8 cellular contexts compared by ENCODE assay signal in the genomic region with DNA sequence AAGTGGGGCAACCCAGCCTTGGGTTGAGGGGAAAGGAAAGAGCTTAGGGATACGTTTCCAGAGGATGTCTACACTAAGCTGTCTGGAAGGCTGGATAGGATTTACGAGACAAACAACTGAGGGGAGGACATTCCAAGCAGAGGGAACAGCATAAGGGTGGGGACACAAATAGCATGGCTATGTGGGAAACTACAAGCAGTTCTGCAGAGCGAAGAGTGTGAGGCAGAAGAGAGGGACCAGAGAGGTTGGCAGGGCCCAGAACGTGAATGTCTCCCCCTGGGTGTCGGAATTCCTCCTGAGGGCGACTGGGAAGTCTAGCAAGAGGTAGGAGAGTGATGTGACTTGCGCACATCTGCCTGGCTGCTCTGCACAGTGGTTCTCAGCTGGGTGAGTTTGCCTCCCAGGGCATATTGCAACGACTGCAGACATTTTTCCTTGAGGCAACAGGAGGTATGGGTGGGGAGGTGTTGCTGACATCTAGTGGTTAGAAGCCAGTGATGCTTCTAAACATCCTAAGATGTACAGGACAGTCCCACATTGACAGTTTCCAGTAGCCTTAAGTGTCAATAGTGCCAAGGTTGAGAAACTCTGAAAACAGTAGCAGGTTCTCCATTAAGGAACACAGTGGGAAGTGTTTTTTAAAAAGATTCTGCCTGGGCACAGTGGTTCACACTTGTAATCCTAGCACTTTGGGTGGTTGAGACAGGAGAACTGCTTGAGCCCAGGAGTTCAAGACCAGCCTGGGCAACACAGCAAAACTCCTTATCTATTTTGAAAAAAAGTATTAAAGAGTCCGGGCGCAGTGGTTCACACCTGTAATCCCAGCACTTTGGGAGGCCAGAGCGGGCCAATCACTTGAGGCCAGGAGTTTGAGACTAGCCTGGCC. TPM values are rescaled to one million over a fixed set of nuclear protein-coding genes. Genes with fewer than 3 reads are reported as not detected.
A peak's percentile ranks its signal among the peaks of the same experiment; 100 is the strongest.
DNase-seq lines count a peak whose midpoint lies in the region; ATAC-seq, FAIRE-seq and TF ChIP-seq lines count a peak whose summit lies in the region.

No MANE protein-coding gene starts in this region.

- H3K36me3 ChIP-seq in OCI-LY1 (ENCODE audit: insufficient read depth, low read length) (peaks cover 11% of the 10 kb centered on the region), gastrocnemius medialis (peaks cover 0 to 10% of the 10 kb centered on the region in 2 donors)

- no peaks in the 10 kb centered on the region for H3F3A ChIP-seq in OCI-LY1 (ENCODE audit: insufficient read depth, low read length)

- no peak overlapping the region; the same call in 1 of the 2 replicates for H3K4me2 ChIP-seq in OCI-LY1 (ENCODE audit: low read length)

- intact Hi-C loops in activated naive CD4-positive, alpha-beta T cell treated with anti-CD3 and anti-CD28 coated beads for 36 hours (cut with micrococcal nuclease): loop anchor here (1.0 kb wide), 4 partner anchors 9 to 364 kb away; a partner anchor contains a TSS
- intact Hi-C loops in cardiac septum (cut with DNase I): no loop called here
- intact Hi-C loops in gastrocnemius medialis (cut with DNase I; ENCODE audit: low total_unique reads): no loop called here

- CTCF ChIA-PET in activated naive CD4-positive, alpha-beta T cell treated with anti-CD3 and anti-CD28 coated beads for 36 hours (lab: Charles Lee): interaction anchor here (0.6 to 1.6 kb wide), 3 partner anchors 11 to 122 kb away, joined by 3 to 5 read pairs (median 4); a partner anchor contains a TSS

- H3K36me3 Mint-ChIP-seq in activated naive CD4-positive, alpha-beta T cell treated with anti-CD3 and anti-CD28 coated beads for 36 hours (ENCODE audit: low read depth): peaks cover 3% of the 10 kb centered on the region

- no peaks in the 10 kb centered on the region for H3K9me3 Mint-ChIP-seq in activated naive CD4-positive, alpha-beta T cell treated with anti-CD3 and anti-CD28 coated beads for 36 hours

- TF ChIP-seq CTCF in D721Med (IDR thresholded peaks at IDR 0.05; ENCODE audit: insufficient read depth, missing control alignments): peak; percentile 55
- TF ChIP-seq CTCF in OCI-LY1 (IDR thresholded peaks at IDR 0.05; ENCODE audit: low read length): peak; percentile 57
- peak in 3 of 5 experiments; percentile 41 to 54 (median 41) for TF ChIP-seq CTCF in gastrocnemius medialis (IDR thresholded peaks at IDR 0.05 in 4 of 5, conservative IDR thresholded peaks at IDR 0.05 in 1 of 5)

- H3K27ac Mint-ChIP-seq in activated naive CD4-positive, alpha-beta T cell treated with anti-CD3 and anti-CD28 coated beads for 36 hours: no peak overlapping the region

- TF ChIP-seq POLR2A in gastrocnemius medialis (IDR thresholded peaks at IDR 0.05): no peak

- peaks cover 15% of the 10 kb centered on the region for H3K4me1 Mint-ChIP-seq in activated naive CD4-positive, alpha-beta T cell treated with anti-CD3 and anti-CD28 coated beads for 36 hours (ENCODE audit: low read depth)

- no peaks in the 10 kb centered on the region for H3K27me3 Mint-ChIP-seq in activated naive CD4-positive, alpha-beta T cell treated with anti-CD3 and anti-CD28 coated beads for 36 hours (ENCODE audit: low read depth)

- FAIRE-seq in D721Med (lab: Jason Lieb, UNC): peak; percentile 35

- no peak overlapping the region for H2AFZ ChIP-seq in OCI-LY1 (ENCODE audit: low read length)

- no peaks in the 10 kb centered on the region for H4K20me1 ChIP-seq in OCI-LY1 (ENCODE audit: insufficient read depth, low read length)

- no peak overlapping the region for H3K9ac ChIP-seq in OCI-LY1 (ENCODE audit: low read length)

- in situ Hi-C loops in gastrocnemius medialis (cut with MboI; ENCODE audit: low sequenced_read_pairs in 4 of 4): no loop called here

- H3K9me2 ChIP-seq in OCI-LY1 (ENCODE audit: low read depth, low read length): no peaks in the 10 kb centered on the region

- no peak overlapping the region for H3K4me3 Mint-ChIP-seq in activated naive CD4-positive, alpha-beta T cell treated with anti-CD3 and anti-CD28 coated beads for 36 hours

- H3K27ac ChIP-seq in OCI-LY1 (ENCODE audit: low read depth, low read length, poor library complexity, severe bottlenecking) (no peak overlapping the region), gastrocnemius medialis (no peak overlapping the region)

- peak; percentile 81 for ATAC-seq in GM19023 (IDR thresholded peaks at IDR 0.05; ENCODE audit: unreplicated experiment)
- peak; percentile 92 for ATAC-seq in HG03354 (IDR thresholded peaks at IDR 0.05; ENCODE audit: poor library complexity, severe bottlenecking, unreplicated experiment)
- ATAC-seq in gastrocnemius medialis: peak; percentile 54 to 79
- ATAC-seq in HG03045 (IDR thresholded peaks at IDR 0.05; ENCODE audit: unreplicated experiment): no peak

- no peaks in the 10 kb centered on the region for H3K79me2 ChIP-seq in OCI-LY1 (ENCODE audit: insufficient read depth, low read length)

- H3K27me3 ChIP-seq in OCI-LY1 (ENCODE audit: insufficient read depth, low read length) (no peaks in the 10 kb centered on the region), gastrocnemius medialis (no peaks in the 10 kb centered on the region)

- no peaks in the 10 kb centered on the region for H3K9me3 ChIP-seq in OCI-LY1 (ENCODE audit: low read length)
- H3K9me3 ChIP-seq in gastrocnemius medialis: no peaks in the 10 kb centered on the region

- peaks cover 10% of the 10 kb centered on the region for H3K4me1 ChIP-seq in OCI-LY1 (ENCODE audit: insufficient read depth, low read length, severe bottlenecking)
- H3K4me1 ChIP-seq in gastrocnemius medialis: no peaks in the 10 kb centered on the region

- H3K4me3 ChIP-seq in OCI-LY1 (ENCODE audit: low read depth, low read length, poor library complexity, severe bottlenecking) (no peak overlapping the region), gastrocnemius medialis (no peak overlapping the region)

- no peak for DNase-seq in D721Med (ENCODE audit: insufficient read length, low spot score)
- DNase-seq in activated naive CD4-positive, alpha-beta T cell treated with anti-CD3 and anti-CD28 coated beads for 36 hours: peak; percentile 41
- DNase-seq in cardiac septum (ENCODE audit: low spot score): peak; percentile 24
- DNase-seq in gastrocnemius medialis: no peak

RNA-seq across cellular contexts. Expression of a gene that starts 9.2 kb away (rescaled TPM):
- total RNA-seq in activated naive CD4-positive, alpha-beta T cell treated with anti-CD3 and anti-CD28 coated beads for 36 hours: 100 to 1,000 TPM; 105 to 107 TPM
- total RNA-seq in cardiac septum: 424 TPM
- total RNA-seq in gastrocnemius medialis: 100 to 1,000 TPM; 101 to 119 (median 105) TPM

RNA-seq across cellular contexts. Expression of a gene that starts 9.3 kb away (rescaled TPM):
- total RNA-seq in activated naive CD4-positive, alpha-beta T cell treated with anti-CD3 and anti-CD28 coated beads for 36 hours: 10 to 100 TPM; 20.8 to 22.0 TPM
- total RNA-seq in cardiac septum (7.6 TPM), gastrocnemius medialis (10 to 100 TPM in 2 of 4 donors, 1 to 10 TPM in 2; 8.9 to 15.7 (median 12.1) TPM)

RNA-seq across cellular contexts. Expression of a gene that starts 14.9 kb away (rescaled TPM):
- not detected for total RNA-seq in activated naive CD4-positive, alpha-beta T cell treated with anti-CD3 and anti-CD28 coated beads for 36 hours
- not detected for total RNA-seq in cardiac septum
- not detected for total RNA-seq in gastrocnemius medialis

RNA-seq across cellular contexts. Expression of a gene that starts 28.0 kb away (rescaled TPM):
- total RNA-seq in activated naive CD4-positive, alpha-beta T cell treated with anti-CD3 and anti-CD28 coated beads for 36 hours: 10 to 100 TPM; 21.5 to 22.2 TPM
- total RNA-seq in cardiac septum (2.9 TPM), gastrocnemius medialis (1 to 10 TPM; 4.7 to 6.3 (median 5.7) TPM)

Comparison
In these comparisons a context has a peak if more than half of its experiments do, and no peak if none do; other contexts are left out.
1. DNase-seq: peak in activated naive CD4-positive, alpha-beta T cell treated with anti-CD3 and anti-CD28 coated beads for 36 hours (single experiment) and cardiac septum (single experiment); none in D721Med (single experiment) and gastrocnemius medialis (0 of 2).
2. Peak in every context shown above with its lines, with median percentiles within 50 percentile points of each other: CTCF ChIP-seq.